9 cellular contexts compared by ENCODE assay signal in the genomic region with DNA sequence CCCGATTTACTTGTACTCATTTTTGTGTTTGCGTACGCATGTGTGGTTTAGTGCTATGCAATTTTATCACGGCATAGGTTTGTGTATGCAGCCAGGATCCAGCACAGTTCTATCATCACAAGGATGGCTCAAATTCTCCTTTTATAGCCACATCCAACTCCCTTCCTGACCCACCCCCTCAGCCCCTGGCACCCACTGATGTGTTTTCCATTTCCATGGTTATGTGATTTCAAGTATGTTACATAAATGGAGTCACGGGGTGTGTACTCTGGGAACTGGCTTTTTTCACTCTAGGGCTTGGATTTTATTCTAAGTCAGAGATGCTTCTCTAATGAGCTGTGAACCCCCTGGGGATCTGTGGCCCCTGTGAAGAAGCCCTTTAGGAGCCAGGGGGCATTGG. TPM values are rescaled to one million over a fixed set of nuclear protein-coding genes. Genes with fewer than 3 reads are reported as not detected.
A peak's percentile ranks its signal among the peaks of the same experiment; 100 is the strongest.
DNase-seq lines count a peak whose midpoint lies in the region; ATAC-seq and TF ChIP-seq lines count a peak whose summit lies in the region.
"Had no signal": no experiment of that assay in that cellular context is flagged by ENCODE, and none has a peak within 500 bp of the region (broad histone marks: within the 10 kb centered on the region; RNA-seq: fewer than 3 reads in every experiment).

No MANE protein-coding gene starts in this region.

- peaks cover 75% of the 10 kb centered on the region for H3K4me1 Mint-ChIP-seq in activated CD4-positive, alpha-beta T cell treated with anti-CD3 and anti-CD28 coated beads, Interleukin-2, amount 10 ng/mL, durations not matched to agents 24 days and 14 days

- H3K9me3 ChIP-seq in colonic mucosa, result no peaks in the 10 kb centered on the region
- no peaks in the 10 kb centered on the region for H3K9me3 ChIP-seq in tibial artery

- H3K36me3 ChIP-seq in colonic mucosa (no peaks in the 10 kb centered on the region), mesendoderm (ENCODE audit: control insufficient read depth, insufficient read depth, low read length) (no peaks in the 10 kb centered on the region), tibial artery (peaks cover 20 to 28% (median 20%) of the 10 kb centered on the region in 3 donors)

- WGBS in mesendoderm (ENCODE audit: extremely low coverage, insufficient coverage, low lambda C conversion rate), result no CpG with 5 or more reads among the region's 5 CpGs

- H3K4me2 ChIP-seq in mesendoderm (ENCODE audit: low read length), result no peak overlapping the region

- H3K9me3 Mint-ChIP-seq in activated CD4-positive, alpha-beta T cell treated with anti-CD3 and anti-CD28 coated beads, Interleukin-2, amount 10 ng/mL, durations not matched to agents 24 days and 14 days, result no peaks in the 10 kb centered on the region

- peak overlapping the region; percentile 8 for H3K56ac ChIP-seq in mesendoderm (ENCODE audit: low read length)

- ATAC-seq in GM18511 (IDR thresholded peaks at IDR 0.05; ENCODE audit: unreplicated experiment), result no peak

- H3K23ac ChIP-seq in mesendoderm (ENCODE audit: low read length), result no peak overlapping the region

- H3K4me3 Mint-ChIP-seq in activated CD4-positive, alpha-beta T cell treated with anti-CD3 and anti-CD28 coated beads, Interleukin-2, amount 10 ng/mL, durations not matched to agents 24 days and 14 days, result no peak overlapping the region

- H3K4me3 ChIP-seq in colonic mucosa, result no peak overlapping the region
- H3K4me3 ChIP-seq in mesendoderm (ENCODE audit: low read length), result no peak overlapping the region
- no peak overlapping the region for H3K4me3 ChIP-seq in tibial artery

- no peaks in the 10 kb centered on the region for H3K27me3 ChIP-seq in colonic mucosa
- H3K27me3 ChIP-seq in mesendoderm (ENCODE audit: insufficient read depth, low read length, poor library complexity), result no peaks in the 10 kb centered on the region
- no peaks in the 10 kb centered on the region for H3K27me3 ChIP-seq in tibial artery

- H3K79me1 ChIP-seq in mesendoderm (ENCODE audit: low read length), result peaks cover 5% of the 10 kb centered on the region

- peaks cover 9% of the 10 kb centered on the region for H3K4me1 ChIP-seq in colonic mucosa
- H3K4me1 ChIP-seq in mesendoderm (ENCODE audit: control insufficient read depth, low read depth, low read length), result peaks cover 19% of the 10 kb centered on the region
- H3K4me1 ChIP-seq in tibial artery, result peaks cover 0 to 74% (median 49%) of the 10 kb centered on the region in 4 donors

- H3K79me2 ChIP-seq in mesendoderm (ENCODE audit: control insufficient read depth, insufficient read depth, low read length), result peaks cover 4% of the 10 kb centered on the region

- TF ChIP-seq CTCF in colonic mucosa (IDR thresholded peaks at IDR 0.05) (no peak), tibial artery (IDR thresholded peaks at IDR 0.05) (no peak)

- H3K27ac ChIP-seq in colonic mucosa, result peak overlapping the region; percentile 85
- no peak overlapping the region for H3K27ac ChIP-seq in mesendoderm (ENCODE audit: low read depth, low read length)
- peak overlapping the region; percentile 97 to 99 for H3K27ac ChIP-seq in tibial artery

- H3K4ac ChIP-seq in mesendoderm (ENCODE audit: low read depth, low read length), result no peak overlapping the region

- peaks cover 85% of the 10 kb centered on the region for H3K36me3 Mint-ChIP-seq in activated CD4-positive, alpha-beta T cell treated with anti-CD3 and anti-CD28 coated beads, Interleukin-2, amount 10 ng/mL, durations not matched to agents 24 days and 14 days (ENCODE audit: low read depth)

- no peaks in the 10 kb centered on the region for H3K27me3 Mint-ChIP-seq in activated CD4-positive, alpha-beta T cell treated with anti-CD3 and anti-CD28 coated beads, Interleukin-2, amount 10 ng/mL, durations not matched to agents 24 days and 14 days

- intact Hi-C loops in activated CD4-positive, alpha-beta T cell treated with anti-CD3 and anti-CD28 coated beads, Interleukin-2, amount 10 ng/mL, durations not matched to agents 24 days and 14 days (cut with micrococcal nuclease), result no loop called here
- intact Hi-C loops in colonic mucosa (cut with DNase I), result no loop called here
- intact Hi-C loops in tibial artery (cut with DNase I; ENCODE audit: low total_unique reads), result no loop called here

- no peak overlapping the region for H3K9ac ChIP-seq in colonic mucosa (ENCODE audit: low read depth in 2 of 2, low read length in 2 of 2)
- no peak overlapping the region for H3K9ac ChIP-seq in mesendoderm (ENCODE audit: low read length)

- peak overlapping the region; percentile 35 for H2BK120ac ChIP-seq in mesendoderm (ENCODE audit: low read depth, low read length)

- no peak overlapping the region for H4K5ac ChIP-seq in mesendoderm (ENCODE audit: low read length)

- H2AK5ac ChIP-seq in mesendoderm (ENCODE audit: low read length), result no peak overlapping the region

- H2BK15ac ChIP-seq in mesendoderm (replicated peaks; ENCODE audit: low read depth), result no peak overlapping the region

- H4K8ac ChIP-seq in mesendoderm (ENCODE audit: low read depth, low read length), result no peak overlapping the region

- no peak overlapping the region for H2BK5ac ChIP-seq in mesendoderm (ENCODE audit: low read length)

- H3K18ac ChIP-seq in mesendoderm (ENCODE audit: low read length), result peak overlapping the region; percentile 89

- H3K27ac Mint-ChIP-seq in activated CD4-positive, alpha-beta T cell treated with anti-CD3 and anti-CD28 coated beads, Interleukin-2, amount 10 ng/mL, durations not matched to agents 24 days and 14 days, result peak overlapping the region; percentile 78

- no peak for DNase-seq in activated CD4-positive, alpha-beta T cell treated with anti-CD3 and anti-CD28 coated beads, Interleukin-2, amount 10 ng/mL, durations not matched to agents 24 days and 14 days
- DNase-seq in activated CD4-positive, alpha-beta T cell treated with anti-CD3 and anti-CD28 coated beads for 48 hours, result no peak
- DNase-seq in colonic mucosa (peak; percentile 62), mesendoderm (peak; percentile 54), tibial artery (peak; percentile 93 to 96), NCI-H1105 (lab: John Stamatoyannopoulos, UW) (no peak), mesenteric fat pad (ENCODE audit: low spot score) (no peak)
- DNase-seq: ACHN had no signal

RNA-seq across cellular contexts. Expression of a gene that starts 16.8 kb away (rescaled TPM):
- 345 and 375 TPM in 2 replicates for total RNA-seq in activated CD4-positive, alpha-beta T cell treated with anti-CD3 and anti-CD28 coated beads, Interleukin-2, amount 10 ng/mL, durations not matched to agents 24 days and 14 days
- total RNA-seq in colonic mucosa (10 to 100 TPM; 74.8 to 80.0 TPM), mesenteric fat pad (85.8 TPM)
- 20.4 TPM for polyA plus RNA-seq in mesendoderm (2013, experiment 1 of 2)
- polyA plus RNA-seq in mesendoderm (2013, experiment 2 of 2), result 19.9 TPM

Comparison
In these comparisons a context has a peak if more than half of its experiments do, and no peak if none do; other contexts are left out.
1. DNase-seq: peak in colonic mucosa (single experiment), mesendoderm (single experiment) and tibial artery (2 of 2); none in activated CD4-positive, alpha-beta T cell treated with anti-CD3 and anti-CD28 coated beads, Interleukin-2, amount 10 ng/mL, durations not matched to agents 24 days and 14 days (single experiment), activated CD4-positive, alpha-beta T cell treated with anti-CD3 and anti-CD28 coated beads for 48 hours (single experiment), NCI-H1105 (single experiment) and mesenteric fat pad (single experiment).